In genomic region chr4:6663596-6664393, GRCh38 we compare ENCODE assay signal across 11 cellular contexts. TPM values are rescaled to one million over a fixed set of nuclear protein-coding genes. Genes with fewer than 3 reads are reported as not detected.
DNase-seq lines count a peak whose midpoint lies in the region; ATAC-seq, FAIRE-seq and TF ChIP-seq lines count a peak whose summit lies in the region.
"Had no signal": no experiment of that assay in that cellular context is flagged by ENCODE, and none has a peak within 500 bp of the region (broad histone marks: within the 10 kb centered on the region; RNA-seq: fewer than 3 reads in every experiment).

No MANE protein-coding gene starts in this region.

- H3K36me3 Mint-ChIP-seq in T-helper 1 cell treated with Interleukin-12 subunit alpha and Interleukin-12 subunit beta and Interleukin-4 antibody, amounts not matched to agents 30 μg/mL and 1 μg/mL, for 36 hours (ENCODE audit: low read depth), result peaks cover 1% of the 10 kb centered on the region
- peaks cover 4% of the 10 kb centered on the region for H3K36me3 Mint-ChIP-seq in astrocyte (ENCODE audit: low read depth, unreplicated experiment)

- ATAC-seq in lower lobe of right lung (peak in 1 of 2 donors; percentile 29), thoracic aorta (ENCODE audit: insufficient number of reproducible peaks, low FRiP score, low read depth) (no peak), GM18520 (IDR thresholded peaks at IDR 0.05; ENCODE audit: unreplicated experiment) (no peak), GM21825 (IDR thresholded peaks at IDR 0.05; ENCODE audit: unreplicated experiment) (no peak)

- no peaks in the 10 kb centered on the region for H3K79me2 ChIP-seq in astrocyte (ENCODE audit: insufficient read depth, low read length)

- H3K36me3 ChIP-seq in astrocyte (ENCODE audit: insufficient read depth, low read length), result no peaks in the 10 kb centered on the region
- H3K36me3 ChIP-seq in lower lobe of right lung, result no peaks in the 10 kb centered on the region
- H3K36me3 ChIP-seq in thoracic aorta, result no peaks in the 10 kb centered on the region
- H3K36me3 ChIP-seq: neutrophil had no signal

- H3K4me3 ChIP-seq in astrocyte (ENCODE audit: insufficient read depth, low read depth, low read length), result no peak overlapping the region
- peak overlapping the region; percentile 38 for H3K4me3 ChIP-seq in lower lobe of right lung
- H3K4me3 ChIP-seq in thoracic aorta, result peak overlapping the region; percentile 73
- H3K4me3 ChIP-seq: SK-N-MC had no signal

- peak overlapping the region; percentile 30 for H3K4me2 ChIP-seq in astrocyte (ENCODE audit: low read length)

- no peak overlapping the region for H3K27ac Mint-ChIP-seq in T-helper 1 cell treated with Interleukin-12 subunit alpha and Interleukin-12 subunit beta and Interleukin-4 antibody, amounts not matched to agents 30 μg/mL and 1 μg/mL, for 36 hours
- H3K27ac Mint-ChIP-seq in astrocyte (ENCODE audit: unreplicated experiment), result no peak overlapping the region

- H3K4me1 Mint-ChIP-seq in T-helper 1 cell treated with Interleukin-12 subunit alpha and Interleukin-12 subunit beta and Interleukin-4 antibody, amounts not matched to agents 30 μg/mL and 1 μg/mL, for 36 hours (ENCODE audit: low read depth), result peaks cover 4% of the 10 kb centered on the region
- H3K4me1 Mint-ChIP-seq in astrocyte (ENCODE audit: low read depth, unreplicated experiment), result no peaks in the 10 kb centered on the region

- TF ChIP-seq CTCF in astrocyte (IDR thresholded peaks at IDR 0.05; ENCODE audit: insufficient read depth, low read depth, low read length), result no peak
- TF ChIP-seq CTCF in lower lobe of right lung (IDR thresholded peaks at IDR 0.05), result no peak
- no peak for TF ChIP-seq CTCF in thoracic aorta (IDR thresholded peaks at IDR 0.05)

- H3K4me3 Mint-ChIP-seq in T-helper 1 cell treated with Interleukin-12 subunit alpha and Interleukin-12 subunit beta and Interleukin-4 antibody, amounts not matched to agents 30 μg/mL and 1 μg/mL, for 36 hours, result peak overlapping the region; percentile 36
- no peak overlapping the region for H3K4me3 Mint-ChIP-seq in astrocyte (ENCODE audit: unreplicated experiment)

- no peaks in the 10 kb centered on the region for H3K9me3 ChIP-seq in astrocyte (ENCODE audit: insufficient read depth, low read depth, low read length)
- H3K9me3 ChIP-seq in lower lobe of right lung, result no peaks in the 10 kb centered on the region
- H3K9me3 ChIP-seq in thoracic aorta, result no peaks in the 10 kb centered on the region
- H3K9me3 ChIP-seq: neutrophil had no signal

- H3K9me3 Mint-ChIP-seq in T-helper 1 cell treated with Interleukin-12 subunit alpha and Interleukin-12 subunit beta and Interleukin-4 antibody, amounts not matched to agents 30 μg/mL and 1 μg/mL, for 36 hours, result no peaks in the 10 kb centered on the region
- H3K9me3 Mint-ChIP-seq in astrocyte (ENCODE audit: unreplicated experiment), result no peaks in the 10 kb centered on the region

- H2AFZ ChIP-seq in astrocyte (ENCODE audit: low read depth, low read length), result no peak overlapping the region

- H3K4me1 ChIP-seq in astrocyte (ENCODE audit: insufficient read depth, low read length) (peaks cover 7% of the 10 kb centered on the region), lower lobe of right lung (peaks cover 19% of the 10 kb centered on the region), thoracic aorta (ENCODE audit: control insufficient read depth in 1 of 2, low read depth in 2 of 2) (peaks cover 4 to 27% of the 10 kb centered on the region in 2 donors)

- peaks cover 37% of the 10 kb centered on the region for H3K27me3 ChIP-seq in astrocyte (ENCODE audit: insufficient read depth, low read length)
- H3K27me3 ChIP-seq in lower lobe of right lung (ENCODE audit: low read depth), result peaks cover 28% of the 10 kb centered on the region
- H3K27me3 ChIP-seq in thoracic aorta (replicated peaks; ENCODE audit: insufficient read depth), result no peaks in the 10 kb centered on the region

- peaks cover 7% of the 10 kb centered on the region for H4K20me1 ChIP-seq in astrocyte (ENCODE audit: insufficient read depth, low read length)

- no peak for FAIRE-seq in astrocyte (lab: Jason Lieb, UNC)
- FAIRE-seq: A204.1 had no signal

- H3K9ac ChIP-seq in astrocyte (ENCODE audit: low read length), result no peak overlapping the region

- DNase-seq in T-helper 1 cell (no peak), astrocyte (ENCODE audit: low read depth) (no peak), lower lobe of right lung (no peak), thoracic aorta (ENCODE audit: low spot score) (no peak)
- no peak for DNase-seq in central memory CD4-positive, alpha-beta T cell

- intact Hi-C loops in lower lobe of right lung (cut with DNase I), result no loop called here

- no peak overlapping the region for H3K27ac ChIP-seq in astrocyte (ENCODE audit: low read depth, low read length)
- no peak overlapping the region for H3K27ac ChIP-seq in lower lobe of right lung
- H3K27ac ChIP-seq in thoracic aorta, result no peak overlapping the region
- H3K27ac ChIP-seq: neutrophil, SK-N-MC had no signal

- peaks cover 43% of the 10 kb centered on the region for H3K27me3 Mint-ChIP-seq in T-helper 1 cell treated with Interleukin-12 subunit alpha and Interleukin-12 subunit beta and Interleukin-4 antibody, amounts not matched to agents 30 μg/mL and 1 μg/mL, for 36 hours (ENCODE audit: low read depth)
- H3K27me3 Mint-ChIP-seq in astrocyte (ENCODE audit: low read depth, unreplicated experiment), result peaks cover 33% of the 10 kb centered on the region

RNA-seq across cellular contexts. Expression of gene MRFAP1, which starts 23.3 kb away (rescaled TPM):
- 258 and 278 TPM in 2 replicates for total RNA-seq in astrocyte
- 211 TPM for total RNA-seq in lower lobe of right lung
- total RNA-seq in thoracic aorta, result 100 to 1,000 TPM; 131 to 243 TPM

RNA-seq across cellular contexts. Expression of gene S100P, which starts 29.9 kb away (rescaled TPM):
- total RNA-seq in astrocyte, result not detected in 2 replicates
- total RNA-seq in lower lobe of right lung, result 16.1 TPM
- total RNA-seq in thoracic aorta, result 1 to 10 TPM in 1 of 2 donors, not detected in 1; 1.2 TPM

RNA-seq across cellular contexts. Expression of gene MRFAP1L1, which starts 45.9 kb away (rescaled TPM):
- 33.2 and 36.8 TPM in 2 replicates for total RNA-seq in astrocyte
- 48.8 TPM for total RNA-seq in lower lobe of right lung
- total RNA-seq in thoracic aorta, result 10 to 100 TPM; 47.1 to 62.6 TPM

RNA-seq across cellular contexts. Expression of gene BLOC1S4, which starts 52.2 kb away (rescaled TPM):
- total RNA-seq in astrocyte, result 20.9 and 21.2 TPM in 2 replicates
- total RNA-seq in lower lobe of right lung, result 9.0 TPM
- 10 to 100 TPM; 18.1 to 27.4 TPM for total RNA-seq in thoracic aorta
